ENCODE assay signal across 21 cellular contexts in the genomic region with DNA sequence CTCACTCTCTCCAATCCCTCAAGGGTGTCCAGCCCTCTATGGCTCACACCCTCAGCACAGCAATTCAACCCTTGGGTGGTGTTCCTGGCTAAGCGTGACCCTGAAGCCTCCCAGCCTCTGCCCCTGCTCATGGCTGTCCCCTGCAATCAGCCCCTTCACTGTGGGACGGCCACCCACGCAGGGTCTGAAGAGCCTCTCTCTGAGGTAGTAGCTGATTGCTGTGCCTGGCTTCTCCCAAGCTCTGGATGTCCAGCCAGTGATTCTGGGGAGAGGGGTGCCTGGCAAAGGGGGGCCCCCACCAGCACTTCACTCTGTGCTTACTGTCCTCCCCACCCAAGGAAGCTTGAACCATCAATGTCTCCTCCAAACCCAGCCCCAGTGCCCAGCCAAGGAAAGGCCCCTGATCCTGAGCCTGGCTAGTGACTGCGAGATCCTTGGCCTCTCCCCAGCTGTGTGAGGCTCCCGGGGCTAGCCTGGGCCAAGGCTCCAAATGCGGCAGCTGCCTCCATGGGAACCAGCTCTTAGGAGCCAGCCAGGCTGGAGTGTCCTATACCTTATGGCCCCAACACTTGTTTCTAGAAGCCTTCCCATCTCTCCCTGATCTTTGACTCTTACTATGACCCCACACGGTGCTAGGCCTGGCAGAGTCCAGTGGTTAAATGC. TPM values are rescaled to one million over a fixed set of nuclear protein-coding genes. Genes with fewer than 3 reads are reported as not detected.
DNase-seq lines count a peak whose midpoint lies in the region; ATAC-seq and TF ChIP-seq lines count a peak whose summit lies in the region.
"Had no signal": no experiment of that assay in that cellular context is flagged by ENCODE, and none has a peak within 500 bp of the region (broad histone marks: within the 10 kb centered on the region; RNA-seq: fewer than 3 reads in every experiment).

No MANE protein-coding gene starts in this region.

- peaks cover 0 to 31% (median 9%) of the 10 kb centered on the region in 12 donors for H3K4me1 ChIP-seq in heart left ventricle
- H3K4me1 ChIP-seq in osteoblast (ENCODE audit: insufficient read depth, low read length) = peaks cover under 1% of the 10 kb centered on the region

- H3K27ac Mint-ChIP-seq in effector memory CD8-positive, alpha-beta T cell = no peak overlapping the region
- H3K27ac Mint-ChIP-seq: activated B cell treated with CpG ODN at 0.5 μM for 24 hours; activated CD8-positive, alpha-beta T cell treated with anti-CD3 and anti-CD28 coated beads, Interleukin-2, amount 10 ng/mL, durations not matched to agents 7 days and 5 days; activated naive CD8-positive, alpha-beta T cell had no signal

- H4K20me1 ChIP-seq in osteoblast (ENCODE audit: insufficient read depth, low read length) = peaks cover 21% of the 10 kb centered on the region

- no peaks in the 10 kb centered on the region for H3K27me3 Mint-ChIP-seq in effector memory CD8-positive, alpha-beta T cell
- H3K27me3 Mint-ChIP-seq: activated B cell treated with CpG ODN at 0.5 μM for 24 hours; activated naive CD8-positive, alpha-beta T cell had no signal

- H3K4me3 Mint-ChIP-seq in effector memory CD8-positive, alpha-beta T cell = no peak overlapping the region
- H3K4me3 Mint-ChIP-seq: activated B cell treated with CpG ODN at 0.5 μM for 24 hours; activated CD8-positive, alpha-beta T cell treated with anti-CD3 and anti-CD28 coated beads, Interleukin-2, amount 10 ng/mL, durations not matched to agents 7 days and 5 days; activated naive CD8-positive, alpha-beta T cell had no signal

- H3K9me3 ChIP-seq in heart left ventricle (no peaks in the 10 kb centered on the region), osteoblast (ENCODE audit: low read depth, low read length) (no peaks in the 10 kb centered on the region)
- H3K9me3 ChIP-seq: suprapubic skin had no signal

- H3K27me3 ChIP-seq in heart left ventricle (no peaks in the 10 kb centered on the region), osteoblast (ENCODE audit: insufficient read depth, low read length) (no peaks in the 10 kb centered on the region)
- H3K27me3 ChIP-seq: suprapubic skin had no signal

- H3K4me3 ChIP-seq in heart left ventricle (no peak overlapping the region), osteoblast (ENCODE audit: insufficient read depth, low read length) (no peak overlapping the region)
- H3K4me3 ChIP-seq: skin epidermis, suprapubic skin had no signal

- peaks cover 8% of the 10 kb centered on the region for H3K36me3 Mint-ChIP-seq in effector memory CD8-positive, alpha-beta T cell (ENCODE audit: insufficient read depth)
- H3K36me3 Mint-ChIP-seq: activated naive CD8-positive, alpha-beta T cell had no signal

- H3K27ac ChIP-seq in heart left ventricle (peak overlapping the region in 3 of 12 donors; percentile 19 to 89 (median 42)), osteoblast (ENCODE audit: low read depth, low read length) (peak overlapping the region; percentile 54)
- H3K27ac ChIP-seq: C4-2B, skin epidermis, suprapubic skin had no signal

- WGBS in heart left ventricle, 4 donors = 69 to 76% (median 73%) methylated on average over 7 of the region's 7 CpGs

- no peak overlapping the region for H2AFZ ChIP-seq in osteoblast (ENCODE audit: low read length)

- H3K36me3 ChIP-seq in heart left ventricle (peaks cover 0 to 92% (median 72%) of the 10 kb centered on the region in 9 donors), osteoblast (ENCODE audit: insufficient read depth, low read length) (peaks cover 87% of the 10 kb centered on the region)

- H3K79me2 ChIP-seq in osteoblast (ENCODE audit: insufficient read depth, low read length) = peaks cover 62% of the 10 kb centered on the region

- no peak overlapping the region for H3K4me2 ChIP-seq in osteoblast (ENCODE audit: insufficient read depth, low read length)

- DNase-seq in Right ventricle myocardium superior = peak; percentile 67
- DNase-seq in cardiac septum (ENCODE audit: low spot score) = no peak
- peak in 4 of 5 donors; percentile 13 to 73 (median 32) for DNase-seq in heart left ventricle
- DNase-seq in osteoblast (ENCODE audit: insufficient read length, low spot score, missing footprints) = peak; percentile 52
- no peak for DNase-seq in cortex of kidney (lab: John Stamatoyannopoulos, UW)
- no peak for DNase-seq in effector memory CD8-positive, alpha-beta T cell
- no peak for DNase-seq in hippocampal formation (lab: John Stamatoyannopoulos, UW)
- DNase-seq: activated B cell treated with CpG ODN at 0.5 μM for 24 hours; activated CD8-positive, alpha-beta T cell treated with anti-CD3 and anti-CD28 coated beads, Interleukin-2, amount 10 ng/mL, durations not matched to agents 7 days and 5 days; DMS153; Kasumi-1; NCI-H1105 treated with DMSO at 0.1 percent for 48 hours; NCI-H526 treated with DMSO at 0.1 percent for 48 hours; stimulated activated CD4-positive, alpha-beta T cell treated with anti-CD3 and anti-CD28 coated beads, Interleukin-4, amount 100 ng/mL, for 24 hours had no signal

- peaks cover 8 to 11% of the 10 kb centered on the region in 2 donors for H3K4me1 Mint-ChIP-seq in effector memory CD8-positive, alpha-beta T cell (ENCODE audit: low read depth in 2 of 2)
- H3K4me1 Mint-ChIP-seq: activated B cell treated with CpG ODN at 0.5 μM for 24 hours had no signal

- intact Hi-C loops in Right ventricle myocardium superior (cut with DNase I) (no loop called here), cardiac septum (cut with DNase I) (no loop called here), heart left ventricle (cut with DNase I) (loop anchor here in 1 of 10 donors (5.0 kb wide), 1 partner anchor 96 kb away; no protein-coding TSS in a partner anchor)

- no peaks in the 10 kb centered on the region for H3K9me3 Mint-ChIP-seq in effector memory CD8-positive, alpha-beta T cell
- H3K9me3 Mint-ChIP-seq: activated B cell treated with CpG ODN at 0.5 μM for 24 hours had no signal

- no peak for TF ChIP-seq CTCF in heart left ventricle (IDR thresholded peaks at IDR 0.05)
- TF ChIP-seq CTCF in osteoblast (IDR thresholded peaks at IDR 0.05; ENCODE audit: extremely low read depth, low read depth, low read length) = no peak

- peak; percentile 56 for ATAC-seq in Right ventricle myocardium superior (ENCODE audit: poor library complexity)
- peak; percentile 24 to 62 (median 36) for ATAC-seq in heart left ventricle
- no peak for ATAC-seq in effector memory CD8-positive, alpha-beta T cell (replicated peaks)
- no peak for ATAC-seq in GM18873 (IDR thresholded peaks at IDR 0.05; ENCODE audit: low FRiP score, unreplicated experiment)
- ATAC-seq: activated CD8-positive, alpha-beta T cell treated with anti-CD3 and anti-CD28 coated beads, Interleukin-2, amount 10 ng/mL, durations not matched to agents 7 days and 5 days had no signal

- TF ChIP-seq POLR2A in heart left ventricle (IDR thresholded peaks at IDR 0.05) = no peak

RNA-seq across cellular contexts. Expression of a gene that starts 9.9 kb away (rescaled TPM):
- total RNA-seq in Right ventricle myocardium superior (74.1 TPM), cardiac septum (63.4 TPM), heart left ventricle (10 to 100 TPM; 51.9 to 90.9 (median 72.2) TPM), osteoblast (54.2 and 56.5 TPM in 2 replicates)
- 10 to 100 TPM; 58.8 to 97.1 TPM for polyA plus RNA-seq in heart left ventricle

RNA-seq across cellular contexts. Expression of a gene that starts 29.6 kb away (rescaled TPM):
- total RNA-seq in Right ventricle myocardium superior (1.6 TPM), cardiac septum (1.2 TPM), heart left ventricle (1 to 10 TPM in 8 of 9 donors, under 1 TPM in 1; 0.49 to 6.5 (median 2.7) TPM), osteoblast (5.6 and 9.4 TPM in 2 replicates)
- 1 to 10 TPM in 1 of 2 donors, under 1 TPM in 1; 0.82 to 2.3 TPM for polyA plus RNA-seq in heart left ventricle
- total RNA-seq: A673; T-helper 2 cell treated with Interferon-gamma antibody and Interleukin-4, amounts not matched to agents 100 ng/mL and 5 ng/mL, for 36 hours had no signal

Comparison
In these comparisons a context has a peak if more than half of its experiments do, and no peak if none do; other contexts are left out.
1. DNase-seq: peak in Right ventricle myocardium superior (single experiment), heart left ventricle (4 of 5) and osteoblast (single experiment); none in cardiac septum (single experiment), cortex of kidney (single experiment), effector memory CD8-positive, alpha-beta T cell (0 of 3) and hippocampal formation (0 of 2).
2. ATAC-seq: peak in Right ventricle myocardium superior (single experiment) and heart left ventricle (4 of 4); none in effector memory CD8-positive, alpha-beta T cell (single experiment) and GM18873 (single experiment).